21 cellular contexts compared by ENCODE assay signal in genomic region chr6:150710236-150710635, GRCh38.
DNase-seq lines count a peak whose midpoint lies in the region; TF ChIP-seq lines count a peak whose summit lies in the region.
"Had no signal": no experiment of that assay in that cellular context is flagged by ENCODE, and none has a peak within 500 bp of the region (broad histone marks: within the 10 kb centered on the region; RNA-seq: fewer than 3 reads in every experiment).

No MANE protein-coding gene starts in this region.

- intact Hi-C loops in MCF 10A (cut with micrococcal nuclease) = no loop called here
- intact Hi-C loops in breast epithelium (cut with DNase I; ENCODE audit: low total_unique reads) = no loop called here

- H3K9me3 ChIP-seq in breast epithelium (no peaks in the 10 kb centered on the region), neural progenitor cell (ENCODE audit: low read depth) (no peaks in the 10 kb centered on the region), SK-N-SH (no peaks in the 10 kb centered on the region)
- H3K9me3 ChIP-seq: SJSA1 had no signal

- H3K9me3 Mint-ChIP-seq in MCF 10A (ENCODE audit: unreplicated experiment) = no peaks in the 10 kb centered on the region
- H3K9me3 Mint-ChIP-seq in neural progenitor cell = no peaks in the 10 kb centered on the region
- H3K9me3 Mint-ChIP-seq: IgD-negative memory B cell had no signal

- H3K36me3 Mint-ChIP-seq in MCF 10A (ENCODE audit: insufficient read depth, unreplicated experiment) = no peaks in the 10 kb centered on the region
- peaks cover 2% of the 10 kb centered on the region for H3K36me3 Mint-ChIP-seq in neural progenitor cell

- no peak for TF ChIP-seq EP300 in SK-N-SH (IDR thresholded peaks at IDR 0.05; ENCODE audit: borderline replicate concordance in 1 of 2, low read depth in 1 of 2, low read length in 1 of 2)

- H3K4me1 ChIP-seq in breast epithelium = no peaks in the 10 kb centered on the region
- peaks cover 34% of the 10 kb centered on the region for H3K4me1 ChIP-seq in neural progenitor cell
- no peaks in the 10 kb centered on the region for H3K4me1 ChIP-seq in SK-N-SH (ENCODE audit: control insufficient read depth in 1 of 2, insufficient read depth in 2 of 2, low read depth in 1 of 2, low read length in 1 of 2)
- H3K4me1 ChIP-seq: SJSA1 had no signal

- H3K27me3 ChIP-seq in breast epithelium (no peaks in the 10 kb centered on the region), neural progenitor cell (no peaks in the 10 kb centered on the region), SK-N-SH (ENCODE audit: insufficient read depth) (peaks cover 4% of the 10 kb centered on the region; the same call in 1 of the 2 replicates)

- 9% methylated on average over 6 of the region's 6 CpGs for WGBS in SK-N-SH (ENCODE audit: low lambda C conversion rate)

- H3K27ac Mint-ChIP-seq in MCF 10A (ENCODE audit: low read depth, unreplicated experiment) (no peak overlapping the region), neural progenitor cell (peak overlapping the region; percentile 10)
- H3K27ac Mint-ChIP-seq: IgD-negative memory B cell had no signal

- H3K79me2 ChIP-seq in neural progenitor cell (ENCODE audit: low read depth) (no peaks in the 10 kb centered on the region), SK-N-SH (ENCODE audit: insufficient read depth) (no peaks in the 10 kb centered on the region)

- H3K4me3 Mint-ChIP-seq in MCF 10A (ENCODE audit: unreplicated experiment) = no peak overlapping the region
- H3K4me3 Mint-ChIP-seq in neural progenitor cell = no peak overlapping the region

- no peak for TF ChIP-seq POLR2A in breast epithelium (IDR thresholded peaks at IDR 0.05)

- H2AFZ ChIP-seq in neural progenitor cell (replicated peaks) = no peak overlapping the region
- H2AFZ ChIP-seq in SK-N-SH (ENCODE audit: low read depth) = no peak overlapping the region

- no peak overlapping the region for H3K4me2 ChIP-seq in neural progenitor cell
- H3K4me2 ChIP-seq in SK-N-SH = no peak overlapping the region

- no peaks in the 10 kb centered on the region for H3K27me3 Mint-ChIP-seq in MCF 10A (ENCODE audit: insufficient read depth, unreplicated experiment)
- H3K27me3 Mint-ChIP-seq in neural progenitor cell (ENCODE audit: insufficient read depth, low read depth) = peaks cover 3% of the 10 kb centered on the region
- H3K27me3 Mint-ChIP-seq: IgD-negative memory B cell had no signal

- H3K36me3 ChIP-seq in breast epithelium (no peaks in the 10 kb centered on the region), neural progenitor cell (no peaks in the 10 kb centered on the region), SK-N-SH (replicated peaks in 1 of 2; ENCODE audit: control insufficient read depth in 1 of 2, insufficient read depth in 2 of 2, low read length in 1 of 2) (no peaks in the 10 kb centered on the region)
- H3K36me3 ChIP-seq: SJSA1 had no signal

- TF ChIP-seq CTCF in MCF 10A (IDR thresholded peaks at IDR 0.05; ENCODE audit: unreplicated experiment) (no peak), breast epithelium (IDR thresholded peaks at IDR 0.05) (no peak), epithelial cell of esophagus (IDR thresholded peaks at IDR 0.05; ENCODE audit: insufficient read depth, low read depth, low read length, missing control alignments) (no peak), neural progenitor cell (IDR thresholded peaks at IDR 0.05) (no peak), SK-N-SH (IDR thresholded peaks at IDR 0.05) (no peak)

- H3K27ac ChIP-seq in breast epithelium (no peak overlapping the region), neural progenitor cell (no peak overlapping the region), SK-N-SH (ENCODE audit: low read depth in 2 of 2, low read length in 1 of 2) (no peak overlapping the region)
- H3K27ac ChIP-seq: RWPE1, SJSA1 had no signal

- no peak for TF ChIP-seq RAD21 in SK-N-SH (IDR thresholded peaks at IDR 0.05; ENCODE audit: low read length)

- DNase-seq in MCF 10A (ENCODE audit: unreplicated experiment) (peak; percentile 37), breast epithelium (ENCODE audit: low spot score in 2 of 2) (no peak), epithelial cell of esophagus (ENCODE audit: low read depth) (peak; percentile 51), neural progenitor cell (ENCODE audit: low spot score) (no peak), SHP77 treated with DMSO at 0.1 percent for 48 hours (lab: John Stamatoyannopoulos, UW) (no peak), EL (no peak), SK-N-SH (no peak)
- DNase-seq in effector CD4-positive, alpha-beta T cell = no peak
- DNase-seq: 8988T, DMS 273 treated with DMSO at 0.1 percent for 48 hours, DND-41, H7, Kasumi-1, NCI-H1105 treated with DMSO at 0.1 percent for 48 hours, NCI-H1694, NCI-H510A, NCI-H82, OCI-M1 had no signal

- H3K9ac ChIP-seq in neural progenitor cell (no peak overlapping the region), SK-N-SH (no peak overlapping the region)

- POLR2A ChIA-PET in MCF 10A (lab: Yijun Ruan, JAX) (no interaction called here), SK-N-SH (lab: Yijun Ruan, JAX) (no interaction called here)

- no TSS peak for BruUV-seq in MCF 10A (replicated peaks; lab: Mats Ljungman, UMichigan)

- no peaks in the 10 kb centered on the region for H4K20me1 ChIP-seq in neural progenitor cell (ENCODE audit: low read depth)
- H4K20me1 ChIP-seq in SK-N-SH (ENCODE audit: insufficient read depth) = no peaks in the 10 kb centered on the region

- CTCF ChIA-PET in MCF 10A (lab: Yijun Ruan, JAX) = no interaction called here
- CTCF ChIA-PET in SK-N-SH (lab: Yijun Ruan, JAX) = no interaction called here

- peaks cover 5% of the 10 kb centered on the region for H3K4me1 Mint-ChIP-seq in MCF 10A (ENCODE audit: insufficient read depth, unreplicated experiment)
- peaks cover 68% of the 10 kb centered on the region for H3K4me1 Mint-ChIP-seq in neural progenitor cell

- no peaks in the 10 kb centered on the region for H3K9me2 ChIP-seq in SK-N-SH

- H3F3A ChIP-seq in neural progenitor cell (ENCODE audit: low read depth) (peaks cover 16% of the 10 kb centered on the region), SK-N-SH (replicated peaks; ENCODE audit: insufficient read depth) (no peaks in the 10 kb centered on the region)

- H3K4me3 ChIP-seq in breast epithelium (no peak overlapping the region), epithelial cell of esophagus (ENCODE audit: low read length) (no peak overlapping the region), neural progenitor cell (no peak overlapping the region), SK-N-SH (ENCODE audit: low read depth in 2 of 2, low read length in 1 of 2) (no peak overlapping the region)
- H3K4me3 ChIP-seq: SJSA1 had no signal

TF ChIP-seq in SK-N-SH, 30 proteins besides CTCF, POLR2A, EP300 and RAD21:
- no peak for TF ChIP-seq REST (IDR thresholded peaks at IDR 0.05; ENCODE audit: low read depth, low read length)
- no peak for TF ChIP-seq PBX3 (IDR thresholded peaks at IDR 0.05)
- TF ChIP-seq NFIC (IDR thresholded peaks at IDR 0.05; ENCODE audit: borderline replicate concordance) = no peak
- no peak for TF ChIP-seq SIN3A (IDR thresholded peaks at IDR 0.05; ENCODE audit: borderline replicate concordance, low read depth, low read length)
- TF ChIP-seq FOXJ3 (CRISPR knock-in tag; IDR thresholded peaks at IDR 0.05) = no peak
- no peak for TF ChIP-seq JUND (IDR thresholded peaks at IDR 0.05)
- TF ChIP-seq MAX (IDR thresholded peaks at IDR 0.05; ENCODE audit: low read depth) = no peak

Comparison
In these comparisons a context has a peak if more than half of its experiments do, and no peak if none do; other contexts are left out.
1. DNase-seq: peak in MCF 10A (single experiment) and epithelial cell of esophagus (single experiment); none in breast epithelium (0 of 2), neural progenitor cell (single experiment), SHP77 treated with DMSO at 0.1 percent for 48 hours (single experiment), effector CD4-positive, alpha-beta T cell (single experiment), EL (single experiment) and SK-N-SH (single experiment).